In genomic region chr3:4938583-4938982, GRCh38 we compare ENCODE assay signal across 30 cellular contexts.
"Had no signal": no experiment of that assay in that cellular context is flagged by ENCODE, and none has a peak within 500 bp of the region (broad histone marks: within the 10 kb centered on the region; RNA-seq: fewer than 3 reads in every experiment).

No MANE protein-coding gene starts in this region.

- H3K9me3 Mint-ChIP-seq: immature natural killer cell; naive thymus-derived CD8-positive, alpha-beta T cell; nephron; neural crest cell; stimulated activated naive CD8-positive, alpha-beta T cell treated with anti-CD3 and anti-CD28 coated beads, Interleukin-15, amount 100 ng/mL, for 72 hours had no signal

- H3K27me3 ChIP-seq: left lung, pancreas, tibial nerve, upper lobe of right lung had no signal

- FAIRE-seq: islet of Langerhans, kidney, pancreas, urothelium cell line had no signal

- H3K27me3 Mint-ChIP-seq: naive thymus-derived CD8-positive, alpha-beta T cell; stimulated activated naive CD8-positive, alpha-beta T cell treated with anti-CD3 and anti-CD28 coated beads, Interleukin-15, amount 100 ng/mL, for 72 hours had no signal

- H3K9me3 ChIP-seq: left lung, lower lobe of right lung, pancreas, prostate gland, tibial nerve, upper lobe of right lung had no signal

- ATAC-seq: left colon; left lung; lower lobe of right lung; naive thymus-derived CD8-positive, alpha-beta T cell; pancreas; right cardiac atrium; sciatic nerve; stimulated activated naive CD8-positive, alpha-beta T cell treated with anti-CD3 and anti-CD28 coated beads, Interleukin-15, amount 100 ng/mL, for 72 hours; upper lobe of right lung had no signal

- H3K36me3 ChIP-seq: left lung, lower lobe of right lung, pancreas, prostate gland, tibial nerve, upper lobe of right lung had no signal

- H3K4me3 ChIP-seq: left lung, lower lobe of right lung, pancreas, prostate gland, skin epidermis, tibial nerve, upper lobe of right lung had no signal

- H3K27ac Mint-ChIP-seq: naive thymus-derived CD8-positive, alpha-beta T cell; nephron; stimulated activated naive CD8-positive, alpha-beta T cell treated with anti-CD3 and anti-CD28 coated beads, Interleukin-15, amount 100 ng/mL, for 72 hours had no signal

- H3K4me1 Mint-ChIP-seq: nephron, neural crest cell had no signal

- H3K4me3 Mint-ChIP-seq: immature natural killer cell; naive thymus-derived CD8-positive, alpha-beta T cell; nephron; neural crest cell; stimulated activated naive CD8-positive, alpha-beta T cell treated with anti-CD3 and anti-CD28 coated beads, Interleukin-15, amount 100 ng/mL, for 72 hours had no signal

- H3K27ac ChIP-seq: left lung, lower lobe of right lung, pancreas, prostate gland, skin epidermis, tibial nerve, upper lobe of right lung had no signal

- DNase-seq: hypothalamus; immature natural killer cell; kidney; left colon; left lung; lower lobe of right lung; mammary epithelial cell; mesenchymal stem cell; naive thymus-derived CD8-positive, alpha-beta T cell; nucleus accumbens; pancreas; posterior cingulate gyrus; retina; right cardiac atrium; stimulated activated CD4-positive, alpha-beta T cell treated with anti-CD3 and anti-CD28 coated beads, Interleukin-12 subunit alpha, Interleukin-12 subunit beta, amount 100 ng/mL, for 4 hours; stimulated activated CD4-positive, alpha-beta T cell treated with anti-CD3 and anti-CD28 coated beads, Interleukin-15, amount 100 ng/mL, for 24 hours; stimulated activated CD4-positive, alpha-beta T cell treated with anti-CD3 and anti-CD28 coated beads, Interleukin-2, amount 100 ng/mL, for 24 hours; stimulated activated CD4-positive, alpha-beta T cell treated with anti-CD3 and anti-CD28 coated beads, Interleukin-4, amount 100 ng/mL, for 1 hour; stimulated activated naive CD4-positive, alpha-beta T cell; stimulated activated naive CD8-positive, alpha-beta T cell treated with anti-CD3 and anti-CD28 coated beads, Interleukin-15, amount 100 ng/mL, for 72 hours; substantia nigra; upper lobe of right lung had no signal

- H3K36me3 Mint-ChIP-seq: naive thymus-derived CD8-positive, alpha-beta T cell had no signal

- H3K4me1 ChIP-seq: left lung, lower lobe of right lung, pancreas, prostate gland, tibial nerve, upper lobe of right lung had no signal
